ENCODE assay signal across 8 cellular contexts in the genomic region with DNA sequence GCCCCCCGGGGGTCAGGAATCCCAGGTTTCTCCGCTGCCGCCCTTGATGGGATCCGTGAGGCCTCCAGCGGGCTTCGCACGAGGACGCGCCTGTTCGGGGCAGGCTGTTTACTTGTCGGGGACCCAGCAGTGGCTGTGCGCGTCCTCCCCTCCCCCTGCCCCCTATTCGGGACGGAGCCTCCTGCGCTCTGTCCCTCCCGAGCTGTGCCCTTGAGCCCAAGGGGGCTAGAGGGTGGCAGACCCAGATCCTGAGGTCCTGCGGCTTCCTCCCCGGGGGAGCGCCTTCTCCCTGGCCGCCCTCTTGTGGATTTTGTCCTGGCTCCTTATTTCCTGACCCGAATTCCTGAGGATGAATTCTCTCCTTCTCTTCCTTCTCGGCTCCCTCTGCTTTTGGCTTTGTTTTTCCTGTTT. TPM values are rescaled to one million over a fixed set of nuclear protein-coding genes. Genes with fewer than 3 reads are reported as not detected.
DNase-seq lines count a peak whose midpoint lies in the region; ATAC-seq and TF ChIP-seq lines count a peak whose summit lies in the region.

No MANE protein-coding gene starts in this region.

- H3K27me3 Mint-ChIP-seq in CD4-positive, alpha-beta memory T cell, result no peaks in the 10 kb centered on the region
- no peaks in the 10 kb centered on the region for H3K27me3 Mint-ChIP-seq in memory B cell
- peaks cover 61% of the 10 kb centered on the region for H3K27me3 Mint-ChIP-seq in type B pancreatic cell

- no peaks in the 10 kb centered on the region for H3K27me3 ChIP-seq in CD4-positive, alpha-beta memory T cell (ENCODE audit: insufficient read depth, low read length)
- no peaks in the 10 kb centered on the region for H3K27me3 ChIP-seq in MG63

- peaks cover 69% of the 10 kb centered on the region for H3K4me1 ChIP-seq in CD4-positive, alpha-beta memory T cell (ENCODE audit: insufficient read depth, low read length)

- H3K4me3 ChIP-seq in CD4-positive, alpha-beta memory T cell (ENCODE audit: low read length in 2 of 2), result peak overlapping the region; percentile 9 to 29
- peak overlapping the region; percentile 49 for H3K4me3 ChIP-seq in MG63
- peak overlapping the region; percentile 88 for H3K4me3 ChIP-seq in coronary artery

- no peak for DNase-seq in CD4-positive, alpha-beta memory T cell
- peak; percentile 19 for DNase-seq in MG63
- DNase-seq in coronary artery (ENCODE audit: low spot score), result no peak
- no peak for DNase-seq in memory B cell (ENCODE audit: low spot score in 2 of 2)
- DNase-seq in type B pancreatic cell (ENCODE audit: extremely low spot score, unreplicated experiment), result no peak
- DNase-seq in DMS153 treated with DMSO at 0.1 percent for 48 hours (lab: John Stamatoyannopoulos, UW; ENCODE audit: unreplicated experiment), result no peak

- intact Hi-C loops in CD4-positive, alpha-beta memory T cell (cut with micrococcal nuclease), result loop anchor here (1.0 kb wide), 1 partner anchor 63 kb away; no protein-coding TSS in a partner anchor

- H3K4me1 Mint-ChIP-seq in CD4-positive, alpha-beta memory T cell, result peaks cover 39 to 83% (median 61%) of the 10 kb centered on the region in 4 donors
- H3K4me1 Mint-ChIP-seq in memory B cell (peaks cover 39% of the 10 kb centered on the region), type B pancreatic cell (ENCODE audit: unreplicated experiment) (no peaks in the 10 kb centered on the region)

- peak overlapping the region; percentile 36 for H3K27ac ChIP-seq in CD4-positive, alpha-beta memory T cell (ENCODE audit: low read depth, low read length)
- peak overlapping the region; percentile 74 to 78 for H3K27ac ChIP-seq in coronary artery

- CTCF ChIA-PET in CD4-positive, alpha-beta memory T cell (lab: Charles Lee; ENCODE audit: partially characterized antibody), result interaction anchor here (1.7 to 2.7 kb wide), 3 partner anchors 25 to 63 kb away, joined by 6 to 14 read pairs (median 7); no protein-coding TSS in a partner anchor

- POLR2A ChIA-PET in CD4-positive, alpha-beta memory T cell (lab: Charles Lee; ENCODE audit: partially characterized antibody), result interaction anchor here (1.0 to 12.8 kb wide), 5 partner anchors 11 to 62 kb away, joined by 3 to 155 read pairs (median 76); a partner anchor contains a TSS

- no peak for ATAC-seq in memory B cell (ENCODE audit: low read depth)
- ATAC-seq in GM19328 (IDR thresholded peaks at IDR 0.05; ENCODE audit: unreplicated experiment), result no peak
- ATAC-seq in HG03432 (IDR thresholded peaks at IDR 0.05; ENCODE audit: unreplicated experiment), result no peak

- peaks cover 18% of the 10 kb centered on the region for H3K36me3 ChIP-seq in CD4-positive, alpha-beta memory T cell (ENCODE audit: insufficient read depth, low read length)
- no peaks in the 10 kb centered on the region for H3K36me3 ChIP-seq in MG63

- H3K4me3 Mint-ChIP-seq in CD4-positive, alpha-beta memory T cell, result peak overlapping the region; percentile 80 to 93 (median 88)
- H3K4me3 Mint-ChIP-seq in memory B cell, result peak overlapping the region; percentile 85
- H3K4me3 Mint-ChIP-seq in type B pancreatic cell, result peak overlapping the region; percentile 90

- TF ChIP-seq CTCF in coronary artery (IDR thresholded peaks at IDR 0.05), result no peak
- no peak for TF ChIP-seq CTCF in type B pancreatic cell (conservative IDR thresholded peaks at IDR 0.05)

- peak overlapping the region; percentile 44 to 95 (median 88) for H3K27ac Mint-ChIP-seq in CD4-positive, alpha-beta memory T cell
- H3K27ac Mint-ChIP-seq in memory B cell (peak overlapping the region; percentile 79), type B pancreatic cell (peak overlapping the region; percentile 57)

- H3K36me3 Mint-ChIP-seq in CD4-positive, alpha-beta memory T cell, result peaks cover 23 to 33% of the 10 kb centered on the region in 2 donors
- H3K36me3 Mint-ChIP-seq in memory B cell, result peaks cover 11% of the 10 kb centered on the region
- H3K36me3 Mint-ChIP-seq in type B pancreatic cell, result no peaks in the 10 kb centered on the region

- H3K9me3 Mint-ChIP-seq in CD4-positive, alpha-beta memory T cell, result peaks cover 0 to 2% (median 0%) of the 10 kb centered on the region in 8 donors
- H3K9me3 Mint-ChIP-seq in memory B cell (no peaks in the 10 kb centered on the region), type B pancreatic cell (no peaks in the 10 kb centered on the region)

- no peaks in the 10 kb centered on the region for H3K9me3 ChIP-seq in CD4-positive, alpha-beta memory T cell (ENCODE audit: control insufficient read depth in 1 of 2, low read length in 2 of 2)
- no peaks in the 10 kb centered on the region for H3K9me3 ChIP-seq in MG63

RNA-seq across cellular contexts. Expression of a gene that starts 38.4 kb away (rescaled TPM):
- total RNA-seq in CD4-positive, alpha-beta memory T cell, result 100 to 1,000 TPM; 220 to 236 TPM
- polyA plus RNA-seq in CD4-positive, alpha-beta memory T cell, result 100 to 1,000 TPM in 1 of 2 donors, 10 to 100 TPM in 1; 57.1 to 110 TPM
- total RNA-seq in MG63 (2014; rRNA removed; shearing (Covaris generic); ENCODE audit: low replicate concordance), result 0.47 and 2.9 TPM in 2 replicates
- total RNA-seq in type B pancreatic cell (ENCODE audit: low replicate concordance), result 1.7 and 1.8 TPM in 2 replicates

Comparison
In these comparisons a context has a peak if more than half of its experiments do, and no peak if none do; other contexts are left out.
1. H3K4me3 ChIP-seq: peak in every context shown above with its lines; median percentile 88 in coronary artery; 49 in MG63; 19 in CD4-positive, alpha-beta memory T cell.
2. RNA of a gene that starts 38.4 kb away (total RNA-seq): 220 to 236 TPM in CD4-positive, alpha-beta memory T cell; 0.47 to 2.9 TPM in MG63 and 1.7 to 1.8 TPM in type B pancreatic cell; every median in the first group is over 10 times any median in the second.
3. Peak in every context shown above with its lines, with median percentiles within 50 percentile points of each other: H3K27ac Mint-ChIP-seq and H3K4me3 Mint-ChIP-seq.